15 cellular contexts compared by ENCODE assay signal in the genomic region with DNA sequence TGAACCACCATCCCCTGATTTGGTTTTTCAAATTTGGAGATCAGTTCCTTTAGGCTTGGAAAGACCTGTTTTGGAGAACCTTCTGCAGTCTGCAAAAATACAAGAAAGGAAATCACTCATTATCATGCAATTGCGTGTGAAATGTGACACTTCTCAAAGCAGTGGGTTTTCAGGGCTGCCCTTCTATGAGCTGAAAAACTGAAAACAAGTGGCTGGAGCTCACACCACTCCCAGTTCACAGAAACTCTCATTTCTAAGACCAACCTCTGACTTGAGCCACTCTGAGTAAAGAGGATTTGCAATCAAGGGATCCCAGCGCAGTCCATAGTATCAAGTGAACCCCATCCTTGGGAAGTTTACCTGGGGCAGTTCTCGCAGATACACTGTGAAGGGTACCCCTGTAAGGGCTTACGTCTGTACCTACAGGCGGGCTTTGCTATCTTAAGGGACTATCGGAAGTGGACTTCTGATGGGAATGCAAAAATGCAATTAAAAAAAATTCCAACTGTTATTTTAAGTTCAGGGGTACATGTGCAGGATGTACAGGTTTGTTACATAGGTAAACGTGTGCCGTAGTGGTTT. TPM values are rescaled to one million over a fixed set of nuclear protein-coding genes. Genes with fewer than 3 reads are reported as not detected.
"Had no signal": no experiment of that assay in that cellular context is flagged by ENCODE, and none has a peak within 500 bp of the region (broad histone marks: within the 10 kb centered on the region; RNA-seq: fewer than 3 reads in every experiment).

No MANE protein-coding gene starts in this region.

- H3K4me1 ChIP-seq: psoas muscle had no signal

- H3K4me3 ChIP-seq: psoas muscle had no signal

- DNase-seq: activated CD4-positive, alpha-beta T cell treated with anti-CD3 and anti-CD28 coated beads, Interleukin-2, amount 50 U/mL, for 48 hours; activated CD4-positive, CD25-positive, alpha-beta regulatory T cell treated with anti-CD3 and anti-CD28 coated beads, Interleukin-2, amount 50 U/mL, for 72 hours; activated effector memory CD4-positive, alpha-beta T cell treated with anti-CD3 and anti-CD28 coated beads, Interleukin-2, amount 50 U/mL, for 16 hours; activated T-cell treated with anti-CD3 and anti-CD28 coated beads, Interleukin-2, amount 50 U/mL, for 4 hours; cerebellar nuclear complex; naive B cell; psoas muscle; stimulated activated CD4-positive, alpha-beta T cell treated with anti-CD3 and anti-CD28 coated beads, Interleukin-2, amount 100 ng/mL, for 24 hours; stimulated activated naive CD4-positive, alpha-beta T cell had no signal

- H3K9me3 ChIP-seq: psoas muscle had no signal

- ATAC-seq: activated T-cell treated with anti-CD3 and anti-CD28 coated beads, Interleukin-2, amount 50 U/mL, for 4 hours; esophagus mucosa; psoas muscle; sciatic nerve had no signal

- H3K27ac ChIP-seq: psoas muscle had no signal

RNA-seq across cellular contexts. Expression of a gene that starts 12.8 kb away (rescaled TPM):
- total RNA-seq: dermis microvascular lymphatic vessel endothelial cell, glomerular endothelial cell, lung microvascular endothelial cell had no signal

RNA-seq across cellular contexts. Expression of a gene that starts 22.4 kb away (rescaled TPM):
- total RNA-seq: activated T-cell treated with anti-CD3 and anti-CD28 coated beads, Interleukin-2, amount 50 U/mL, for 4 hours; dermis microvascular lymphatic vessel endothelial cell; esophagus mucosa; glomerular endothelial cell; lung microvascular endothelial cell; omental fat pad; psoas muscle; sciatic nerve had no signal
